1 cellular context compared by ENCODE assay signal in genomic region chr15:60551781-60552161, GRCh38.
TF ChIP-seq lines count a peak whose summit lies in the region.

No MANE protein-coding gene starts in this region.

TF ChIP-seq in HCT116, 20 proteins besides CTCF, POLR2A, EP300 and RAD21 (continued from another document):
- no peak for TF ChIP-seq JUND (IDR thresholded peaks at IDR 0.05)
- no peak for TF ChIP-seq EGR1 (IDR thresholded peaks at IDR 0.05; ENCODE audit: low read depth)
- no peak for TF ChIP-seq FOSL1 (IDR thresholded peaks at IDR 0.05; ENCODE audit: low read depth)
- TF ChIP-seq SRF (IDR thresholded peaks at IDR 0.05; ENCODE audit: low read depth), result no peak
- TF ChIP-seq REST (IDR thresholded peaks at IDR 0.05; ENCODE audit: low read depth), result no peak
- TF ChIP-seq POLR2AphosphoS5 (IDR thresholded peaks at IDR 0.05; ENCODE audit: low read depth, low read length), result no peak
- no peak for TF ChIP-seq EZH2 (IDR thresholded peaks at IDR 0.05)
